Comparison of ENCODE assay signal across 8 cellular contexts in genomic region chr15:66702770-66703539, GRCh38. TPM values are rescaled to one million over a fixed set of nuclear protein-coding genes. Genes with fewer than 3 reads are reported as not detected.
DNase-seq lines count a peak whose midpoint lies in the region; ATAC-seq and TF ChIP-seq lines count a peak whose summit lies in the region.

No MANE protein-coding gene starts in this region.

- TF ChIP-seq CTCF in GM23338 (conservative IDR thresholded peaks at IDR 0.05; ENCODE audit: low read depth in 2 of 2) = no peak
- no peak for TF ChIP-seq CTCF in RWPE2 (IDR thresholded peaks at IDR 0.05; ENCODE audit: poor library complexity, severe bottlenecking)
- TF ChIP-seq CTCF in neural cell (IDR thresholded peaks at IDR 0.05; ENCODE audit: poor library complexity, severe bottlenecking) = no peak

- H3K4me3 ChIP-seq in GM23338 (peak overlapping the region; percentile 86), RWPE2 (ENCODE audit: severe bottlenecking) (peak overlapping the region; percentile 47), neural cell (ENCODE audit: low read length) (peak overlapping the region; percentile 64)

- H3K9me3 Mint-ChIP-seq in GM23338 = no peaks in the 10 kb centered on the region
- H3K9me3 Mint-ChIP-seq in effector memory CD8-positive, alpha-beta T cell = no peaks in the 10 kb centered on the region

- no peak for TF ChIP-seq EP300 in neural cell (conservative IDR thresholded peaks at IDR 0.05; ENCODE audit: poor library complexity, severe bottlenecking)

- peaks cover 21% of the 10 kb centered on the region for H4K20me1 ChIP-seq in GM23338 (replicated peaks; ENCODE audit: insufficient read depth)
- H4K20me1 ChIP-seq in neural cell (ENCODE audit: insufficient read depth) = no peaks in the 10 kb centered on the region

- no peak overlapping the region for H3K9ac ChIP-seq in neural cell (ENCODE audit: low read length)

- H3K27ac ChIP-seq in GM23338 (ENCODE audit: low read depth) = peak overlapping the region; percentile 89
- peak overlapping the region; percentile 64 for H3K27ac ChIP-seq in RWPE2 (ENCODE audit: poor library complexity, severe bottlenecking)
- H3K27ac ChIP-seq in neural cell (ENCODE audit: low read length) = no peak overlapping the region

- H3K36me3 Mint-ChIP-seq in GM23338 (ENCODE audit: low read depth) = peaks cover 2% of the 10 kb centered on the region; the same call in 1 of the 3 replicates
- H3K36me3 Mint-ChIP-seq in effector memory CD8-positive, alpha-beta T cell (ENCODE audit: insufficient read depth) = peaks cover 15% of the 10 kb centered on the region

- H3K36me3 ChIP-seq in GM23338 (ENCODE audit: insufficient read depth) = no peaks in the 10 kb centered on the region
- no peaks in the 10 kb centered on the region for H3K36me3 ChIP-seq in RWPE2 (ENCODE audit: low read depth)
- no peaks in the 10 kb centered on the region for H3K36me3 ChIP-seq in neural cell (ENCODE audit: insufficient read depth, low read length)

- ATAC-seq in GM23338 (no peak), RWPE2 (ENCODE audit: low read depth) (no peak), HG02852 (IDR thresholded peaks at IDR 0.05; ENCODE audit: unreplicated experiment) (no peak), HG02981 (IDR thresholded peaks at IDR 0.05; ENCODE audit: unreplicated experiment) (no peak)
- no peak for ATAC-seq in effector memory CD8-positive, alpha-beta T cell (replicated peaks)

- DNase-seq in GM23338 (ENCODE audit: low spot score) (peak; percentile 51), RWPE2 (ENCODE audit: low spot score) (no peak), KG1 (lab: John Stamatoyannopoulos, UW) (no peak), AML-193 (lab: John Stamatoyannopoulos, UW) (no peak)
- peak in 1 of 3 experiments; percentile 9 for DNase-seq in effector memory CD8-positive, alpha-beta T cell

- no peak for TF ChIP-seq RAD21 in neural cell (conservative IDR thresholded peaks at IDR 0.05)

- H3K4me2 ChIP-seq in GM23338 (peak overlapping the region; percentile 95), neural cell (ENCODE audit: low read length) (no peak overlapping the region)

- H3K27me3 ChIP-seq in GM23338 (ENCODE audit: insufficient read depth) (peaks cover 48% of the 10 kb centered on the region), RWPE2 (ENCODE audit: insufficient read depth, poor library complexity, severe bottlenecking) (peaks cover 15% of the 10 kb centered on the region), neural cell (ENCODE audit: insufficient read depth, low read depth, low read length) (peaks cover 60% of the 10 kb centered on the region)

- H2AFZ ChIP-seq in GM23338 = peak overlapping the region; percentile 87
- H2AFZ ChIP-seq in neural cell (ENCODE audit: low read depth, low read length) = no peak overlapping the region

- H3K4me1 Mint-ChIP-seq in GM23338 = peaks cover 46% of the 10 kb centered on the region
- H3K4me1 Mint-ChIP-seq in effector memory CD8-positive, alpha-beta T cell (ENCODE audit: low read depth in 2 of 2) = peaks cover 8 to 14% of the 10 kb centered on the region in 2 donors

- H3K4me1 ChIP-seq in GM23338 (ENCODE audit: insufficient read depth) (peaks cover 32% of the 10 kb centered on the region), RWPE2 (ENCODE audit: insufficient read depth, poor library complexity, severe bottlenecking) (no peaks in the 10 kb centered on the region)

- peaks cover 46% of the 10 kb centered on the region for H3K27me3 Mint-ChIP-seq in GM23338 (ENCODE audit: insufficient read depth, low read depth, poor library complexity)
- H3K27me3 Mint-ChIP-seq in effector memory CD8-positive, alpha-beta T cell = peaks cover 26 to 41% of the 10 kb centered on the region in 2 donors

- H3F3A ChIP-seq in GM23338 (replicated peaks; ENCODE audit: low read depth) (peaks cover 12% of the 10 kb centered on the region), neural cell (ENCODE audit: insufficient read depth, low read length, poor library complexity, severe bottlenecking) (no peaks in the 10 kb centered on the region)

- no peak overlapping the region for H3K27ac Mint-ChIP-seq in GM23338
- peak overlapping the region in 1 of 2 donors; percentile 74 for H3K27ac Mint-ChIP-seq in effector memory CD8-positive, alpha-beta T cell

- H3K79me2 ChIP-seq in GM23338 (replicated peaks; ENCODE audit: insufficient read depth) = peaks cover 15% of the 10 kb centered on the region
- H3K79me2 ChIP-seq in neural cell (replicated peaks; ENCODE audit: insufficient read depth, low read length) = no peaks in the 10 kb centered on the region

- H3K9me3 ChIP-seq in RWPE2 (ENCODE audit: severe bottlenecking) = no peaks in the 10 kb centered on the region
- H3K9me3 ChIP-seq in neural cell (ENCODE audit: low read length) = no peaks in the 10 kb centered on the region

- H3K9me2 ChIP-seq in GM23338 (ENCODE audit: insufficient read depth) (no peaks in the 10 kb centered on the region), neural cell (ENCODE audit: insufficient read depth, low read length) (no peaks in the 10 kb centered on the region)

- H3K4me3 Mint-ChIP-seq in GM23338 = peak overlapping the region; percentile 84
- peak overlapping the region; percentile 88 to 90 for H3K4me3 Mint-ChIP-seq in effector memory CD8-positive, alpha-beta T cell

TF ChIP-seq in GM23338, 12 proteins besides CTCF, POLR2A, EP300 and RAD21 (continues in another document):
- TF ChIP-seq ZNF331 (CRISPR knock-in tag; IDR thresholded peaks at IDR 0.05; ENCODE audit: low read depth) = no peak
- no peak for TF ChIP-seq STAT1 (IDR thresholded peaks at IDR 0.05; ENCODE audit: unreplicated experiment)
- no peak for TF ChIP-seq ETS1 (IDR thresholded peaks at IDR 0.05)
- no peak for TF ChIP-seq EZH2phosphoT487 (IDR thresholded peaks at IDR 0.05; ENCODE audit: unreplicated experiment)
- no peak for TF ChIP-seq EZH2 (IDR thresholded peaks at IDR 0.05; ENCODE audit: low read depth, unreplicated experiment)
- TF ChIP-seq CREB1 (CRISPR knock-in tag; IDR thresholded peaks at IDR 0.05; ENCODE audit: low read depth) = no peak

TF ChIP-seq in neural cell, 6 proteins besides CTCF, POLR2A, EP300 and RAD21:
- peak; percentile 91 for TF ChIP-seq EZH2 (IDR thresholded peaks at IDR 0.05; ENCODE audit: borderline replicate concordance, insufficient read depth, low read length, poor library complexity, severe bottlenecking)
- no peak for TF ChIP-seq SMC3 (conservative IDR thresholded peaks at IDR 0.05; ENCODE audit: poor library complexity)

RNA-seq across cellular contexts. Expression of gene SMAD6, which starts 0.9 kb away (rescaled TPM):
- total RNA-seq in GM23338 (2014; rRNA removed; shearing (Covaris generic)) = 11.9 and 15.7 TPM in 2 replicates
- 1.6 and 2.1 TPM in 2 replicates for polyA plus RNA-seq in GM23338 (2016; fragmentation: Nextera tagmentation; extraction: Ambion mirVana)
- 0.08 and 0.16 TPM in 2 replicates for polyA plus RNA-seq in neural cell
- 0.12 TPM in 1 of 2 replicates, not detected in the other for polyA minus RNA-seq in neural cell
